ENCODE assay signal across 9 cellular contexts in the genomic region with DNA sequence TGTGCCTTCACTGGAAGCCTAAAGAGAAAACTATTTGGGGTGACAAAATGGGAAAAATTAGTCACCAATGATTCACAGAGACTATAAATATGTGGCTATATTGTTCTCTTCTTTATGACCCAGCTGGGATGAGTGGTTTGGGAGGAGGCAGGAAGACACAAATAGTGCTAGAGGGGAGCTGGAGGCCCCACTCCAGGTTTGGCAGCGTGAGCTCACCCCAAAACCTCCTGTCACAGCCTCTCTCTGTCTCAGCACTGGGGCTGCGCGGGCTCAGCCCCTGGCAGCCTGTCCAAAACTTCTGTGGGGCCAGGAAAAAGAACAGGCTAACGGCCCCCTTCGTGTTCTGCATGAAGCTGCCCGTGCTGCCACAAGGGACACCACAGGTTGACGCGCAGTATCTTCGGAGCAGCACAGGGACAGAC.
DNase-seq lines count a peak whose midpoint lies in the region; ATAC-seq and TF ChIP-seq lines count a peak whose summit lies in the region.
"Had no signal": no experiment of that assay in that cellular context is flagged by ENCODE, and none has a peak within 500 bp of the region (broad histone marks: within the 10 kb centered on the region; RNA-seq: fewer than 3 reads in every experiment).

No MANE protein-coding gene starts in this region.

- POLR2A ChIA-PET in HCT116 (lab: Charles Lee) = no interaction called here

- peak; percentile 69 for DNase-seq in Daoy (ENCODE audit: low read depth)
- DNase-seq in HCT116 (ENCODE audit: low read depth, low spot score) = peak; percentile 19
- peak; percentile 66 for DNase-seq in astrocyte of the spinal cord (ENCODE audit: low read depth, low spot score)
- peak; percentile 41 to 47 for DNase-seq in lung microvascular endothelial cell (ENCODE audit: low read depth in 2 of 2)
- no peak for DNase-seq in stimulated activated naive CD4-positive, alpha-beta T cell (lab: John Stamatoyannopoulos, UW)
- DNase-seq in NK-92 (lab: John Stamatoyannopoulos, UW; ENCODE audit: unreplicated experiment) = no peak
- no peak for DNase-seq in AML-193 (lab: John Stamatoyannopoulos, UW)
- DNase-seq: DMS153, NCI-H2081 treated with DMSO at 0.1 percent for 48 hours had no signal

- ATAC-seq in HCT116 = peak; percentile 36; the same call in 1 of the 2 replicates

- intact Hi-C loops in HCT116 (cut with micrococcal nuclease) = no loop called here

- in situ Hi-C loops in astrocyte of the spinal cord (cut with HindIII; ENCODE audit: low sequenced_read_pairs) = no loop called here

- H4K20me1 ChIP-seq in HCT116 (ENCODE audit: insufficient read depth) = no peaks in the 10 kb centered on the region

- H3K9ac ChIP-seq in HCT116 (ENCODE audit: low read length) = no peak overlapping the region

- no peak for TF ChIP-seq CTCF in HCT116 (IDR thresholded peaks at IDR 0.05 in 2 of 3, conservative IDR thresholded peaks at IDR 0.05 in 1 of 3; ENCODE audit: borderline replicate concordance in 1 of 3, insufficient read depth in 1 of 3, low read depth in 2 of 3, low read length in 2 of 3)
- TF ChIP-seq CTCF in astrocyte of the spinal cord (IDR thresholded peaks at IDR 0.05; ENCODE audit: low read depth, low read length) = no peak

- peaks cover 0 to 7% of the 10 kb centered on the region in 2 experiments; a peak in 1 of 4 replicates for H3K4me1 ChIP-seq in HCT116 (ENCODE audit: control insufficient read depth in 1 of 2, insufficient read depth in 2 of 2, low read length in 2 of 2)

- no peaks in the 10 kb centered on the region for H3K27me3 ChIP-seq in HCT116 (ENCODE audit: insufficient read depth, low read length)

- H3K36me3 ChIP-seq in HCT116 (ENCODE audit: control insufficient read depth in 1 of 2, insufficient read depth in 2 of 2, low read length in 2 of 2) = no peaks in the 10 kb centered on the region

- H3K4me2 ChIP-seq in HCT116 (ENCODE audit: low read length) = peak overlapping the region; percentile 21

- CTCF ChIA-PET in HCT116 (lab: Charles Lee) = no interaction called here

- no peak overlapping the region for H3K27ac ChIP-seq in HCT116 (ENCODE audit: low read depth, low read length)

- no peak for TF ChIP-seq RAD21 in HCT116 (IDR thresholded peaks at IDR 0.05; ENCODE audit: low read depth)

- RAD21 ChIA-PET in HCT116 (lab: Charles Lee; ENCODE audit: low non-redundant PET in 1 of 2, low total read pairs in 2 of 2, uncharacterized antibody in 2 of 2, unreplicated experiment in 2 of 2) = no interaction called here

- no peaks in the 10 kb centered on the region for H3K9me2 ChIP-seq in HCT116 (ENCODE audit: insufficient read depth)

- no TSS peak for BruUV-seq in HCT116 (replicated peaks; lab: Mats Ljungman, UMichigan)

- H2AFZ ChIP-seq in HCT116 (ENCODE audit: low read depth, low read length, poor library complexity, severe bottlenecking) = no peak overlapping the region

- H3K4me3 ChIP-seq in HCT116 (replicated peaks in 1 of 2; ENCODE audit: low read depth in 1 of 2, low read length in 2 of 2) (no peak overlapping the region), astrocyte of the spinal cord (ENCODE audit: low read depth, low read length) (no peak overlapping the region)

- no peaks in the 10 kb centered on the region for H3K9me3 ChIP-seq in HCT116 (ENCODE audit: control insufficient read depth in 1 of 2, insufficient read depth in 1 of 2, low read depth in 1 of 2, low read length in 2 of 2)

- H3K79me2 ChIP-seq in HCT116 (ENCODE audit: insufficient read depth, low read length) = no peaks in the 10 kb centered on the region

- no peak for TF ChIP-seq POLR2A in HCT116 (IDR thresholded peaks at IDR 0.05; ENCODE audit: borderline replicate concordance, extremely low read depth, insufficient read depth, insufficient read length)

TF ChIP-seq in HCT116, 20 proteins besides CTCF, POLR2A, EP300 and RAD21:
- no peak for TF ChIP-seq YY1 (IDR thresholded peaks at IDR 0.05; ENCODE audit: extremely low read depth, insufficient replicate concordance, low read depth, low read length)
- TF ChIP-seq, protein P1, sequence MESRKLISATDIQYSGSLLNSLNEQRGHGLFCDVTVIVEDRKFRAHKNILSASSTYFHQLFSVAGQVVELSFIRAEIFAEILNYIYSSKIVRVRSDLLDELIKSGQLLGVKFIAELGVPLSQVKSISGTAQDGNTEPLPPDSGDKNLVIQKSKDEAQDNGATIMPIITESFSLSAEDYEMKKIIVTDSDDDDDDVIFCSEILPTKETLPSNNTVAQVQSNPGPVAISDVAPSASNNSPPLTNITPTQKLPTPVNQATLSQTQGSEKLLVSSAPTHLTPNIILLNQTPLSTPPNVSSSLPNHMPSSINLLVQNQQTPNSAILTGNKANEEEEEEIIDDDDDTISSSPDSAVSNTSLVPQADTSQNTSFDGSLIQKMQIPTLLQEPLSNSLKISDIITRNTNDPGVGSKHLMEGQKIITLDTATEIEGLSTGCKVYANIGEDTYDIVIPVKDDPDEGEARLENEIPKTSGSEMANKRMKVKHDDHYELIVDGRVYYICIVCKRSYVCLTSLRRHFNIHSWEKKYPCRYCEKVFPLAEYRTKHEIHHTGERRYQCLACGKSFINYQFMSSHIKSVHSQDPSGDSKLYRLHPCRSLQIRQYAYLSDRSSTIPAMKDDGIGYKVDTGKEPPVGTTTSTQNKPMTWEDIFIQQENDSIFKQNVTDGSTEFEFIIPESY (IDR thresholded peaks at IDR 0.05; ENCODE audit: extremely low read depth, insufficient replicate concordance, low read length) = no peak
- TF ChIP-seq SIN3A (IDR thresholded peaks at IDR 0.05; ENCODE audit: low read depth) = no peak
- TF ChIP-seq EZH2 (IDR thresholded peaks at IDR 0.05) = no peak
- TF ChIP-seq, protein P2, sequence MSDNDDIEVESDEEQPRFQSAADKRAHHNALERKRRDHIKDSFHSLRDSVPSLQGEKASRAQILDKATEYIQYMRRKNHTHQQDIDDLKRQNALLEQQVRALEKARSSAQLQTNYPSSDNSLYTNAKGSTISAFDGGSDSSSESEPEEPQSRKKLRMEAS (IDR thresholded peaks at IDR 0.05) = no peak
- no peak for TF ChIP-seq SRF (IDR thresholded peaks at IDR 0.05; ENCODE audit: low read depth)
- TF ChIP-seq POLR2AphosphoS5 (IDR thresholded peaks at IDR 0.05; ENCODE audit: low read depth, low read length) = no peak
- TF ChIP-seq CEBPB (IDR thresholded peaks at IDR 0.05; ENCODE audit: low read depth) = no peak
- TF ChIP-seq TCF7L2 (IDR thresholded peaks at IDR 0.05; ENCODE audit: borderline replicate concordance, extremely low read depth, insufficient read depth, insufficient read length) = no peak
- TF ChIP-seq, protein P3, sequence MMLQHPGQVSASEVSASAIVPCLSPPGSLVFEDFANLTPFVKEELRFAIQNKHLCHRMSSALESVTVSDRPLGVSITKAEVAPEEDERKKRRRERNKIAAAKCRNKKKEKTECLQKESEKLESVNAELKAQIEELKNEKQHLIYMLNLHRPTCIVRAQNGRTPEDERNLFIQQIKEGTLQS (IDR thresholded peaks at IDR 0.05) = no peak
- TF ChIP-seq JUND (IDR thresholded peaks at IDR 0.05) = no peak
- TF ChIP-seq ZNF274 (IDR thresholded peaks at IDR 0.05; ENCODE audit: low read depth, low read length) = no peak

Comparison
In these comparisons a context has a peak if more than half of its experiments do, and no peak if none do; other contexts are left out.
1. DNase-seq: peak in Daoy (single experiment), HCT116 (single experiment), astrocyte of the spinal cord (single experiment) and lung microvascular endothelial cell (2 of 2); none in stimulated activated naive CD4-positive, alpha-beta T cell (0 of 6), NK-92 (single experiment) and AML-193 (0 of 2).